Comparison of ENCODE assay signal across 19 cellular contexts in genomic region chr12:52627395-52628110, GRCh38. TPM values are rescaled to one million over a fixed set of nuclear protein-coding genes. Genes with fewer than 3 reads are reported as not detected.
A peak's percentile ranks its signal among the peaks of the same experiment; 100 is the strongest.
DNase-seq lines count a peak whose midpoint lies in the region; ATAC-seq and TF ChIP-seq lines count a peak whose summit lies in the region.
"Had no signal": no experiment of that assay in that cellular context is flagged by ENCODE, and none has a peak within 500 bp of the region (broad histone marks: within the 10 kb centered on the region; RNA-seq: fewer than 3 reads in every experiment).

No MANE protein-coding gene starts in this region.

- H2BK5ac ChIP-seq in H9 (ENCODE audit: insufficient read length, low read length): no peak overlapping the region

- no peak overlapping the region for H3K27ac Mint-ChIP-seq in activated naive CD4-positive, alpha-beta T cell treated with anti-CD3 and anti-CD28 coated beads for 36 hours
- no peak overlapping the region for H3K27ac Mint-ChIP-seq in activated naive CD4-positive, alpha-beta T cell treated with anti-CD3 and anti-CD28 coated beads, Interleukin-2, amount 50 U/mL, for 72 hours
- H3K27ac Mint-ChIP-seq in H9 (no peak overlapping the region), osteocyte (ENCODE audit: unreplicated experiment) (no peak overlapping the region)

- H3K23me2 ChIP-seq in H9 (ENCODE audit: insufficient read length, low read depth, low read length, poor library complexity, severe bottlenecking): no peaks in the 10 kb centered on the region

- H3K9me3 ChIP-seq in H9 (ENCODE audit: control insufficient read depth, low read depth, low read length): no peaks in the 10 kb centered on the region

- no CpG with 5 or more reads among the region's 2 CpGs for WGBS in H9 (ENCODE audit: extremely low coverage, insufficient read length, low lambda C conversion rate)

- DNase-seq in activated naive CD4-positive, alpha-beta T cell treated with anti-CD3 and anti-CD28 coated beads for 36 hours: peak; percentile 3
- no peak for DNase-seq in activated naive CD4-positive, alpha-beta T cell treated with anti-CD3 and anti-CD28 coated beads, Interleukin-2, amount 50 U/mL, for 72 hours (ENCODE audit: low spot score in 2 of 2)
- DNase-seq in H9 (peak; percentile 17), coronary artery (ENCODE audit: low spot score) (peak; percentile 53), osteocyte (ENCODE audit: extremely low spot score, unreplicated experiment) (peak; percentile 46), T-helper 1 cell (no peak)
- DNase-seq: DMS53, Kasumi-1, NCI-H1105, NCI-H187 treated with DMSO at 0.1 percent for 48 hours, NCI-H345, NCI-H526, SHP77 had no signal

- no peaks in the 10 kb centered on the region for H4K20me1 ChIP-seq in H9 (ENCODE audit: control insufficient read depth, insufficient read depth, insufficient read length)

- no peak overlapping the region for H2BK20ac ChIP-seq in H9 (ENCODE audit: low read depth, low read length, poor library complexity, severe bottlenecking)

- TF ChIP-seq CTCF in H9 (conservative IDR thresholded peaks at IDR 0.05): no peak
- no peak for TF ChIP-seq CTCF in coronary artery (IDR thresholded peaks at IDR 0.05)
- TF ChIP-seq CTCF in osteocyte (IDR thresholded peaks at IDR 0.05): no peak

- no peak overlapping the region for H3K14ac ChIP-seq in H9 (ENCODE audit: insufficient read depth, low read length)

- no peak overlapping the region for H3K18ac ChIP-seq in H9 (ENCODE audit: insufficient read length, low read depth, low read length)

- H3K4me2 ChIP-seq in H9 (ENCODE audit: insufficient read depth, insufficient read length, low read length): no peak overlapping the region

- H4K5ac ChIP-seq in H9 (ENCODE audit: insufficient read length, low read depth, low read length): no peak overlapping the region

- H2AK5ac ChIP-seq in H9 (ENCODE audit: insufficient read length, low read length): no peak overlapping the region

- no peak overlapping the region for H2BK15ac ChIP-seq in H9 (ENCODE audit: low read depth, low read length)

- H3K79me2 ChIP-seq in H9 (ENCODE audit: insufficient read depth, low read length): no peaks in the 10 kb centered on the region

- H3K27me3 ChIP-seq in H9 (ENCODE audit: insufficient read depth, low read length): no peaks in the 10 kb centered on the region

- no peak for ATAC-seq in activated naive CD4-positive, alpha-beta T cell treated with anti-CD3 and anti-CD28 coated beads, Interleukin-2, amount 50 U/mL, for 72 hours
- ATAC-seq in HG02763 (IDR thresholded peaks at IDR 0.05; ENCODE audit: unreplicated experiment) (no peak), GM21447 (IDR thresholded peaks at IDR 0.05; ENCODE audit: unreplicated experiment) (no peak)

- H3K79me1 ChIP-seq in H9 (ENCODE audit: insufficient read depth, low read depth, low read length, poor library complexity, severe bottlenecking): no peaks in the 10 kb centered on the region

- peaks cover 1% of the 10 kb centered on the region for H3K9me3 Mint-ChIP-seq in activated naive CD4-positive, alpha-beta T cell treated with anti-CD3 and anti-CD28 coated beads for 36 hours
- H3K9me3 Mint-ChIP-seq in activated naive CD4-positive, alpha-beta T cell treated with anti-CD3 and anti-CD28 coated beads, Interleukin-2, amount 50 U/mL, for 72 hours: no peaks in the 10 kb centered on the region
- H3K9me3 Mint-ChIP-seq in H9: no peaks in the 10 kb centered on the region
- no peaks in the 10 kb centered on the region for H3K9me3 Mint-ChIP-seq in osteocyte (ENCODE audit: unreplicated experiment)

- no peak overlapping the region for H3T11ph ChIP-seq in H9 (ENCODE audit: low read length)

- no peak overlapping the region for H2AFZ ChIP-seq in H9 (ENCODE audit: low read length)

- no peak overlapping the region for H2BK120ac ChIP-seq in H9 (ENCODE audit: low read depth, low read length, poor library complexity, severe bottlenecking)

- no peak overlapping the region for H3K56ac ChIP-seq in H9 (ENCODE audit: insufficient read length, low read depth, low read length)

- no peak overlapping the region for H4K91ac ChIP-seq in H9 (ENCODE audit: insufficient read length, low read depth, low read length)

- H3K4me1 Mint-ChIP-seq in activated naive CD4-positive, alpha-beta T cell treated with anti-CD3 and anti-CD28 coated beads for 36 hours (ENCODE audit: low read depth): peaks cover 69% of the 10 kb centered on the region
- H3K4me1 Mint-ChIP-seq in H9 (peaks cover 8 to 9% of the 10 kb centered on the region in 2 experiments), osteocyte (ENCODE audit: unreplicated experiment) (no peaks in the 10 kb centered on the region)
- H3K4me1 Mint-ChIP-seq: IgD-negative memory B cell had no signal

- H2BK12ac ChIP-seq in H9 (ENCODE audit: insufficient read length, low read depth, low read length): no peak overlapping the region

- CTCF ChIA-PET in activated naive CD4-positive, alpha-beta T cell treated with anti-CD3 and anti-CD28 coated beads for 36 hours (lab: Charles Lee): interaction anchor here (1.4 kb wide), 1 partner anchor 10 kb away, joined by 3 read pairs; no protein-coding TSS in a partner anchor

- no peaks in the 10 kb centered on the region for H3K27me3 Mint-ChIP-seq in activated naive CD4-positive, alpha-beta T cell treated with anti-CD3 and anti-CD28 coated beads for 36 hours (ENCODE audit: low read depth)
- H3K27me3 Mint-ChIP-seq in H9 (ENCODE audit: low read depth) (peaks cover 13% of the 10 kb centered on the region; the same call in 1 of the 2 replicates), osteocyte (ENCODE audit: unreplicated experiment) (peaks cover 74% of the 10 kb centered on the region)

- H4K8ac ChIP-seq in H9 (replicated peaks; ENCODE audit: insufficient read length, low read depth, low read length): no peak overlapping the region

- no peak overlapping the region for H3K9ac ChIP-seq in H9 (ENCODE audit: extremely low read depth, insufficient read length, low read length)

- no peaks in the 10 kb centered on the region for H3K4me1 ChIP-seq in H9 (ENCODE audit: insufficient read depth, low read length)

- no peaks in the 10 kb centered on the region for H3K36me3 Mint-ChIP-seq in activated naive CD4-positive, alpha-beta T cell treated with anti-CD3 and anti-CD28 coated beads for 36 hours (ENCODE audit: low read depth)
- H3K36me3 Mint-ChIP-seq in activated naive CD4-positive, alpha-beta T cell treated with anti-CD3 and anti-CD28 coated beads, Interleukin-2, amount 50 U/mL, for 72 hours: peaks cover 0 to 7% of the 10 kb centered on the region in 2 donors
- no peaks in the 10 kb centered on the region for H3K36me3 Mint-ChIP-seq in H9 (ENCODE audit: insufficient read depth in 1 of 3, low read depth in 3 of 3)
- no peaks in the 10 kb centered on the region for H3K36me3 Mint-ChIP-seq in osteocyte (ENCODE audit: unreplicated experiment)
- H3K36me3 Mint-ChIP-seq: IgD-negative memory B cell had no signal

- intact Hi-C loops in activated naive CD4-positive, alpha-beta T cell treated with anti-CD3 and anti-CD28 coated beads for 36 hours (cut with micrococcal nuclease): no loop called here

- no peak overlapping the region for H3K4me3 ChIP-seq in coronary artery

- H3K23ac ChIP-seq in H9 (ENCODE audit: insufficient read length, low read depth, low read length): no peak overlapping the region

- H3K27ac ChIP-seq in H9 (ENCODE audit: insufficient read length, low read depth, low read length): no peak overlapping the region
- H3K27ac ChIP-seq in coronary artery: no peak overlapping the region

- H3K4ac ChIP-seq in H9 (ENCODE audit: low read depth, low read length): no peak overlapping the region

- H3K4me3 Mint-ChIP-seq in activated naive CD4-positive, alpha-beta T cell treated with anti-CD3 and anti-CD28 coated beads for 36 hours: no peak overlapping the region
- H3K4me3 Mint-ChIP-seq in H9: no peak overlapping the region
- H3K4me3 Mint-ChIP-seq in osteocyte (ENCODE audit: unreplicated experiment): no peak overlapping the region

RNA-seq across cellular contexts. Expression of gene KRT73, which starts 9.2 kb away (rescaled TPM):
- 1 to 10 TPM; 1.4 to 2.1 TPM for total RNA-seq in activated naive CD4-positive, alpha-beta T cell treated with anti-CD3 and anti-CD28 coated beads for 36 hours
- 1 to 10 TPM in 1 of 2 donors, under 1 TPM in 1; 0.98 to 4.9 TPM for total RNA-seq in activated naive CD4-positive, alpha-beta T cell treated with anti-CD3 and anti-CD28 coated beads, Interleukin-2, amount 50 U/mL, for 72 hours
- total RNA-seq in H9 (2021): not detected in 2 replicates
- total RNA-seq in osteocyte: not detected in 2 replicates
- total RNA-seq: A673, HT1080, OCI-LY7 had no signal

RNA-seq across cellular contexts. Expression of gene KRT2, which starts 24.5 kb away (rescaled TPM):
- not detected for total RNA-seq in activated naive CD4-positive, alpha-beta T cell treated with anti-CD3 and anti-CD28 coated beads for 36 hours
- total RNA-seq in activated naive CD4-positive, alpha-beta T cell treated with anti-CD3 and anti-CD28 coated beads, Interleukin-2, amount 50 U/mL, for 72 hours: not detected
- total RNA-seq in H9 (2021) (not detected in 2 replicates), osteocyte (not detected in 2 replicates)
- total RNA-seq: A673, HT1080, OCI-LY7 had no signal

RNA-seq across cellular contexts. Expression of gene KRT72, which starts 26.3 kb away (rescaled TPM):
- total RNA-seq in activated naive CD4-positive, alpha-beta T cell treated with anti-CD3 and anti-CD28 coated beads for 36 hours: 1 to 10 TPM; 2.3 TPM
- total RNA-seq in activated naive CD4-positive, alpha-beta T cell treated with anti-CD3 and anti-CD28 coated beads, Interleukin-2, amount 50 U/mL, for 72 hours: 1 to 10 TPM; 1.4 to 7.7 TPM
- total RNA-seq in H9 (2021) (not detected in 2 replicates), osteocyte (not detected in 2 replicates)
- total RNA-seq: A673, HT1080, OCI-LY7 had no signal

RNA-seq across cellular contexts. Expression of gene KRT1, which starts 52.7 kb away (rescaled TPM):
- not detected for total RNA-seq in activated naive CD4-positive, alpha-beta T cell treated with anti-CD3 and anti-CD28 coated beads for 36 hours
- not detected for total RNA-seq in activated naive CD4-positive, alpha-beta T cell treated with anti-CD3 and anti-CD28 coated beads, Interleukin-2, amount 50 U/mL, for 72 hours
- total RNA-seq in H9 (2021) (not detected in 2 replicates), osteocyte (not detected in 2 replicates)
- total RNA-seq: A673, HT1080, OCI-LY7 had no signal

RNA-seq across cellular contexts. Expression of gene KRT74, which starts 53.9 kb away (rescaled TPM):
- total RNA-seq in activated naive CD4-positive, alpha-beta T cell treated with anti-CD3 and anti-CD28 coated beads for 36 hours: not detected
- total RNA-seq in activated naive CD4-positive, alpha-beta T cell treated with anti-CD3 and anti-CD28 coated beads, Interleukin-2, amount 50 U/mL, for 72 hours: not detected
- total RNA-seq in H9 (2021) (not detected in 2 replicates), osteocyte (not detected in 2 replicates)
- total RNA-seq: A673, HT1080, OCI-LY7 had no signal

Comparison
In these comparisons a context has a peak if more than half of its experiments do, and no peak if none do; other contexts are left out.
1. DNase-seq: peak in activated naive CD4-positive, alpha-beta T cell treated with anti-CD3 and anti-CD28 coated beads for 36 hours (single experiment), H9 (single experiment), coronary artery (single experiment) and osteocyte (single experiment); none in activated naive CD4-positive, alpha-beta T cell treated with anti-CD3 and anti-CD28 coated beads, Interleukin-2, amount 50 U/mL, for 72 hours (0 of 2) and T-helper 1 cell (0 of 5).